In the genomic region with DNA sequence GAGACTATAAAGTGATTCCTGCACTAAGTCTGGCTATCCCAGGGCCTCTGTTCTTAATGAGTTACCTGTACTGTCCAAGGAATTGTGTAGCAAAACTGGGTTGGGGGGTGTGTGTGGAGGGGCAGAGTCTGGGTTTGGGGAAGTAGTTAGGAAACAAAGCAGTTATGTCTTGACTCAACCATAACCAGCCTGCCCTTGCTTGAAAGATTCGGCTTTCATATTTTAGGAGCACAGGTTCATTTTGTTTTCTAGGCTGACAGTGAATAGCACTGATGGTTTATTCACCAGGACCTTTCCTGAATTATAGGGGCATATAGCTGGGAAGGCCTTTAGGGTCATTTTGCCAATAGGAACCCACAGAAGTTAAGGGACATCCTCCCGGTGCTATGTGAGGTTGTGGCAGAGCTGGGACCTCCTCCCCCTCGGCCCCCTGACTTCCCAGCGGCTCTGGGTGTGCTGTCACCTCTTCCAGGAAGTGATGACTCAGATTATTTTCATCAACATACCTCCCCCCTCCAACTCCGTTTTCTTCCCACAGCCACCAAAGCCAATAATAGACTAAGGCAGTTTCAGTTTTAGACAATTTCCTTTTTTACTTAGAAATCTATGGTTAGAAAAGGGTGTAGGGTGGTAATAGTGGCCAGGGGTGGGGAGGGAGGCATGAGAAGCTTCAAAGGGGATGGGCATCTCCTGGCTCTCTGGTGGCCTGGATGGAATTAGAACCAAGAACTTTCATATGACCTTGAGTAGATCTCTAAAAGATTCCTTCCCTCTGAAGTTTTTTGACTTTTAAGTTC, we compare ENCODE assay signal across 8 cellular contexts. TPM values are rescaled to one million over a fixed set of nuclear protein-coding genes. Genes with fewer than 3 reads are reported as not detected.
DNase-seq lines count a peak whose midpoint lies in the region; ATAC-seq and TF ChIP-seq lines count a peak whose summit lies in the region.

No MANE protein-coding gene starts in this region.

- H3K79me2 ChIP-seq in fibroblast of lung (ENCODE audit: control insufficient read depth, insufficient read depth, low read length) = no peaks in the 10 kb centered on the region

- H3K9me3 ChIP-seq in BLaER1 = no peaks in the 10 kb centered on the region
- no peaks in the 10 kb centered on the region for H3K9me3 ChIP-seq in MG63
- no peaks in the 10 kb centered on the region for H3K9me3 ChIP-seq in fibroblast of lung (ENCODE audit: control insufficient read depth, insufficient read depth, low read depth, low read length)

- H3K9ac ChIP-seq in BLaER1 = no peak overlapping the region
- H3K9ac ChIP-seq in fibroblast of lung (ENCODE audit: insufficient read depth, low read length) = no peak overlapping the region

- H3K27me3 ChIP-seq in BLaER1 (no peaks in the 10 kb centered on the region), MG63 (no peaks in the 10 kb centered on the region), fibroblast of lung (ENCODE audit: control insufficient read depth, insufficient read depth, low read length) (no peaks in the 10 kb centered on the region), H7 (ENCODE audit: control insufficient read depth, insufficient read depth, low read length) (no peaks in the 10 kb centered on the region)

- H3K4me1 ChIP-seq in BLaER1 (peaks cover 79% of the 10 kb centered on the region), fibroblast of lung (ENCODE audit: control insufficient read depth, extremely low read depth, insufficient read depth, low read length) (peaks cover 15% of the 10 kb centered on the region)

- peak overlapping the region; percentile 32 for H3K27ac ChIP-seq in BLaER1
- peak overlapping the region; percentile 58 for H3K27ac ChIP-seq in fibroblast of lung (ENCODE audit: insufficient read depth, low read length)

- ATAC-seq in GM21526 (IDR thresholded peaks at IDR 0.05; ENCODE audit: low FRiP score, unreplicated experiment) = peak; percentile 45

- H3K4me2 ChIP-seq in BLaER1 (peak overlapping the region; percentile 72), fibroblast of lung (ENCODE audit: extremely low read depth, insufficient read depth, low read length) (peak overlapping the region; percentile 85)

- H3K36me3 ChIP-seq in BLaER1 (no peaks in the 10 kb centered on the region), MG63 (no peaks in the 10 kb centered on the region), fibroblast of lung (ENCODE audit: control insufficient read depth, insufficient read depth, low read length) (no peaks in the 10 kb centered on the region), H7 (replicated peaks; ENCODE audit: control insufficient read depth, insufficient read depth, low read length) (no peaks in the 10 kb centered on the region)

- peak overlapping the region; percentile 23 for H2AFZ ChIP-seq in fibroblast of lung (ENCODE audit: low read length)

- DNase-seq in MG63 (peak; percentile 17), fibroblast of lung (ENCODE audit: low read depth in 2 of 2) (peak; percentile 61 to 70), renal cortical epithelial cell (ENCODE audit: low read depth) (peak; percentile 86), H7 (no peak), NCI-H1105 treated with DMSO at 0.1 percent for 48 hours (lab: John Stamatoyannopoulos, UW) (no peak)
- peak; percentile 49 for DNase-seq in activated CD8-positive, alpha-beta memory T cell treated with anti-CD3 and anti-CD28 coated beads, Interleukin-2, amount 50 U/mL, for 4 hours

- H3K4me3 ChIP-seq in BLaER1 = no peak overlapping the region; the same call in 1 of the 2 replicates
- no peak overlapping the region for H3K4me3 ChIP-seq in MG63
- H3K4me3 ChIP-seq in fibroblast of lung (replicated peaks in 1 of 4; ENCODE audit: control extremely low read depth in 1 of 4, insufficient read depth in 1 of 4, low read depth in 3 of 4, low read length in 4 of 4) = no peak overlapping the region
- H3K4me3 ChIP-seq in H7 (ENCODE audit: insufficient read depth, low read depth, low read length) = no peak overlapping the region

- TF ChIP-seq CTCF in fibroblast of lung (conservative IDR thresholded peaks at IDR 0.05 in 1 of 2, IDR thresholded peaks at IDR 0.05 in 1 of 2; ENCODE audit: low read depth in 1 of 2, low read length in 2 of 2) = no peak

- H4K20me1 ChIP-seq in BLaER1 = no peaks in the 10 kb centered on the region
- H4K20me1 ChIP-seq in fibroblast of lung (ENCODE audit: control insufficient read depth, extremely low read depth, insufficient read depth, low read length) = no peaks in the 10 kb centered on the region

RNA-seq across cellular contexts. Expression of gene SETBP1, which starts 44.8 kb away (rescaled TPM):
- not detected in 2 replicates for total RNA-seq in MG63 (2014; rRNA removed; shearing (Covaris generic); ENCODE audit: low replicate concordance)
- total RNA-seq in fibroblast of lung (4.5 and 4.9 TPM in 2 replicates), renal cortical epithelial cell (2.1 and 17.9 TPM in 2 replicates)
- polyA plus RNA-seq in fibroblast of lung = 1.9 and 5.4 TPM in 2 replicates
- polyA plus RNA-seq in fibroblast of lung (2012) = 0.91 and 3.1 TPM in 2 replicates
- polyA minus RNA-seq in fibroblast of lung (ENCODE audit: low replicate concordance) = 2.7 and 5.2 TPM in 2 replicates
- total RNA-seq in H7 (2014; rRNA removed; shearing (Covaris generic)) = 1.8 and 3.3 TPM in 2 replicates

Comparison
In these comparisons a context has a peak if more than half of its experiments do, and no peak if none do; other contexts are left out.
1. DNase-seq: peak in MG63 (single experiment), activated CD8-positive, alpha-beta memory T cell treated with anti-CD3 and anti-CD28 coated beads, Interleukin-2, amount 50 U/mL, for 4 hours (single experiment), fibroblast of lung (2 of 2) and renal cortical epithelial cell (single experiment); none in H7 (single experiment) and NCI-H1105 treated with DMSO at 0.1 percent for 48 hours (single experiment).